8 cellular contexts compared by ENCODE assay signal in genomic region chr15:75022808-75023193, GRCh38. TPM values are rescaled to one million over a fixed set of nuclear protein-coding genes. Genes with fewer than 3 reads are reported as not detected.
DNase-seq lines count a peak whose midpoint lies in the region; ATAC-seq and TF ChIP-seq lines count a peak whose summit lies in the region.

No MANE protein-coding gene starts in this region.

- H3K9me2 ChIP-seq in GM23338 (ENCODE audit: insufficient read depth) = no peaks in the 10 kb centered on the region

- H3K79me2 ChIP-seq in GM23338 (replicated peaks; ENCODE audit: insufficient read depth) = peaks cover 14% of the 10 kb centered on the region

- H4K20me1 ChIP-seq in GM23338 (replicated peaks; ENCODE audit: insufficient read depth) = no peaks in the 10 kb centered on the region

- H3K27me3 Mint-ChIP-seq in CD4-positive, CD25-positive, alpha-beta regulatory T cell = no peaks in the 10 kb centered on the region
- H3K27me3 Mint-ChIP-seq in GM23338 (ENCODE audit: insufficient read depth, low read depth, poor library complexity) = peaks cover 13% of the 10 kb centered on the region
- no peaks in the 10 kb centered on the region for H3K27me3 Mint-ChIP-seq in activated CD8-positive, alpha-beta T cell treated with anti-CD3 and anti-CD28 coated beads, Interleukin-2, amount 10 ng/mL, durations not matched to agents 7 days and 5 days (ENCODE audit: low read depth)

- H3K14ac ChIP-seq in mesenchymal stem cell (ENCODE audit: low read length in 2 of 2) = no peak overlapping the region

- no peaks in the 10 kb centered on the region for H3K9me3 Mint-ChIP-seq in CD4-positive, CD25-positive, alpha-beta regulatory T cell
- H3K9me3 Mint-ChIP-seq in GM23338 = no peaks in the 10 kb centered on the region
- H3K9me3 Mint-ChIP-seq in activated CD8-positive, alpha-beta T cell treated with anti-CD3 and anti-CD28 coated beads, Interleukin-2, amount 10 ng/mL, durations not matched to agents 7 days and 5 days (ENCODE audit: insufficient read depth) = no peaks in the 10 kb centered on the region

- H3K9ac ChIP-seq in mesenchymal stem cell (ENCODE audit: low read length) = peak overlapping the region; percentile 99

- no peaks in the 10 kb centered on the region for H3K27me3 ChIP-seq in CD4-positive, CD25-positive, alpha-beta regulatory T cell (ENCODE audit: control insufficient read depth, insufficient read depth, low read length)
- H3K27me3 ChIP-seq in GM23338 (ENCODE audit: insufficient read depth) = no peaks in the 10 kb centered on the region
- H3K27me3 ChIP-seq in mesenchymal stem cell (ENCODE audit: control insufficient read depth in 1 of 2, insufficient read depth in 1 of 2, low read length in 2 of 2) = no peaks in the 10 kb centered on the region
- H3K27me3 ChIP-seq in MG63 = no peaks in the 10 kb centered on the region

- DNase-seq in CD4-positive, CD25-positive, alpha-beta regulatory T cell = no peak
- no peak for DNase-seq in GM23338 (ENCODE audit: low spot score)
- DNase-seq in activated CD8-positive, alpha-beta T cell treated with anti-CD3 and anti-CD28 coated beads, Interleukin-2, amount 10 ng/mL, durations not matched to agents 7 days and 5 days = no peak
- DNase-seq in mesenchymal stem cell = no peak
- DNase-seq in NCI-H2196 treated with DMSO at 0.1 percent for 48 hours (lab: John Stamatoyannopoulos, UW; ENCODE audit: unreplicated experiment) = no peak
- DNase-seq in MG63 = no peak
- no peak for DNase-seq in T-helper 9 cell
- DNase-seq in 8988T = no peak

- H2BK120ac ChIP-seq in mesenchymal stem cell (ENCODE audit: low read depth, low read length) = no peak overlapping the region

- no peak overlapping the region for H2BK12ac ChIP-seq in mesenchymal stem cell (ENCODE audit: low read length in 2 of 2)

- H3K23ac ChIP-seq in mesenchymal stem cell (ENCODE audit: low read length in 2 of 2) = no peak overlapping the region

- no peak overlapping the region for H3K4me3 ChIP-seq in CD4-positive, CD25-positive, alpha-beta regulatory T cell (ENCODE audit: low read depth, low read length)
- H3K4me3 ChIP-seq in GM23338 (no peak overlapping the region), mesenchymal stem cell (ENCODE audit: insufficient read depth in 1 of 2, low read depth in 1 of 2, low read length in 2 of 2) (no peak overlapping the region), MG63 (no peak overlapping the region; the same call in 1 of the 2 replicates)

- CTCF ChIA-PET in activated CD8-positive, alpha-beta T cell treated with anti-CD3 and anti-CD28 coated beads, Interleukin-2, amount 10 ng/mL, durations not matched to agents 7 days and 5 days (lab: Charles Lee) = interaction anchor here (1.0 to 8.3 kb wide), 4 partner anchors 20 to 181 kb away, joined by 3 to 94 read pairs (median 12); partner anchors contain the start of gene C15orf39

- no peak for TF ChIP-seq CTCF in GM23338 (conservative IDR thresholded peaks at IDR 0.05; ENCODE audit: low read depth in 2 of 2)

- POLR2A ChIA-PET in activated CD8-positive, alpha-beta T cell treated with anti-CD3 and anti-CD28 coated beads, Interleukin-2, amount 10 ng/mL, durations not matched to agents 7 days and 5 days (lab: Charles Lee) = interaction anchor here (0.6 to 1.9 kb wide), 23 partner anchors 8 to 618 kb away, joined by 3 to 11 read pairs (median 4); partner anchors contain the start of genes C15orf39, IMP3, RPP25 and UBL7

- H3K27ac ChIP-seq in CD4-positive, CD25-positive, alpha-beta regulatory T cell (ENCODE audit: insufficient read depth, low read length, poor library complexity, severe bottlenecking) = no peak overlapping the region
- no peak overlapping the region for H3K27ac ChIP-seq in GM23338 (ENCODE audit: low read depth)
- no peak overlapping the region for H3K27ac ChIP-seq in mesenchymal stem cell (ENCODE audit: low read length, poor library complexity, severe bottlenecking)

- peak overlapping the region in 1 of 3 donors; percentile 94 for H3K27ac Mint-ChIP-seq in CD4-positive, CD25-positive, alpha-beta regulatory T cell
- no peak overlapping the region for H3K27ac Mint-ChIP-seq in GM23338
- H3K27ac Mint-ChIP-seq in activated CD8-positive, alpha-beta T cell treated with anti-CD3 and anti-CD28 coated beads, Interleukin-2, amount 10 ng/mL, durations not matched to agents 7 days and 5 days = peak overlapping the region; percentile 93

- H3K4me3 Mint-ChIP-seq in CD4-positive, CD25-positive, alpha-beta regulatory T cell = peak overlapping the region; percentile 91 to 97 (median 94)
- peak overlapping the region; percentile 94; the same call in 1 of the 3 replicates for H3K4me3 Mint-ChIP-seq in GM23338
- peak overlapping the region; percentile 86 for H3K4me3 Mint-ChIP-seq in activated CD8-positive, alpha-beta T cell treated with anti-CD3 and anti-CD28 coated beads, Interleukin-2, amount 10 ng/mL, durations not matched to agents 7 days and 5 days

- H3K4me1 ChIP-seq in CD4-positive, CD25-positive, alpha-beta regulatory T cell (ENCODE audit: control insufficient read depth, insufficient read depth, low read length, poor library complexity, severe bottlenecking) = peaks cover 11% of the 10 kb centered on the region
- H3K4me1 ChIP-seq in GM23338 (ENCODE audit: insufficient read depth) (peaks cover 7% of the 10 kb centered on the region; the same call in 1 of the 2 replicates), mesenchymal stem cell (ENCODE audit: control insufficient read depth, insufficient read depth, low read depth, low read length) (no peaks in the 10 kb centered on the region)

- H3K79me1 ChIP-seq in mesenchymal stem cell (replicated peaks; ENCODE audit: low read length, poor library complexity, severe bottlenecking) = peaks cover 19% of the 10 kb centered on the region

- H3K4ac ChIP-seq in mesenchymal stem cell (ENCODE audit: low read depth in 1 of 2, low read length in 2 of 2) = no peak overlapping the region

- no peak overlapping the region for H2BK5ac ChIP-seq in mesenchymal stem cell (ENCODE audit: low read depth, low read length, poor library complexity, severe bottlenecking)

- peaks cover 0 to 25% (median 13%) of the 10 kb centered on the region in 4 donors for H3K4me1 Mint-ChIP-seq in CD4-positive, CD25-positive, alpha-beta regulatory T cell
- H3K4me1 Mint-ChIP-seq in GM23338 = peaks cover 10% of the 10 kb centered on the region; the same call in 2 of the 3 replicates
- H3K4me1 Mint-ChIP-seq in activated CD8-positive, alpha-beta T cell treated with anti-CD3 and anti-CD28 coated beads, Interleukin-2, amount 10 ng/mL, durations not matched to agents 7 days and 5 days (ENCODE audit: low read depth) = peaks cover 26% of the 10 kb centered on the region

- ATAC-seq in CD4-positive, CD25-positive, alpha-beta regulatory T cell (ENCODE audit: low read depth in 2 of 2) = no peak
- ATAC-seq in GM23338 = no peak
- ATAC-seq in activated CD8-positive, alpha-beta T cell treated with anti-CD3 and anti-CD28 coated beads, Interleukin-2, amount 10 ng/mL, durations not matched to agents 7 days and 5 days = no peak

- H3F3A ChIP-seq in GM23338 (replicated peaks; ENCODE audit: low read depth) = no peaks in the 10 kb centered on the region

- no peak overlapping the region for H4K8ac ChIP-seq in mesenchymal stem cell (ENCODE audit: low read length)

- no peaks in the 10 kb centered on the region for H3K9me3 ChIP-seq in CD4-positive, CD25-positive, alpha-beta regulatory T cell (ENCODE audit: control insufficient read depth in 2 of 2, low read length in 2 of 2)
- H3K9me3 ChIP-seq in mesenchymal stem cell (ENCODE audit: control insufficient read depth, low read length) (no peaks in the 10 kb centered on the region), MG63 (no peaks in the 10 kb centered on the region)

- no peaks in the 10 kb centered on the region for H3K36me3 Mint-ChIP-seq in CD4-positive, CD25-positive, alpha-beta regulatory T cell
- peaks cover 16% of the 10 kb centered on the region for H3K36me3 Mint-ChIP-seq in GM23338 (ENCODE audit: low read depth)
- peaks cover 4% of the 10 kb centered on the region for H3K36me3 Mint-ChIP-seq in activated CD8-positive, alpha-beta T cell treated with anti-CD3 and anti-CD28 coated beads, Interleukin-2, amount 10 ng/mL, durations not matched to agents 7 days and 5 days (ENCODE audit: low read depth)

- H3K4me2 ChIP-seq in GM23338 = no peak overlapping the region
- H3K4me2 ChIP-seq in mesenchymal stem cell (ENCODE audit: low read length, poor library complexity, severe bottlenecking) = no peak overlapping the region

- no peak overlapping the region for H2AK5ac ChIP-seq in mesenchymal stem cell (ENCODE audit: low read length, severe bottlenecking)

- no peak overlapping the region for H3K18ac ChIP-seq in mesenchymal stem cell (ENCODE audit: low read depth in 1 of 2, low read length in 2 of 2)

- H2BK15ac ChIP-seq in mesenchymal stem cell (ENCODE audit: low read depth, poor library complexity, severe bottlenecking) = no peak overlapping the region

- 76% methylated on average over 1 of the region's 2 CpGs for WGBS in mesenchymal stem cell

- H2AFZ ChIP-seq in GM23338 (no peak overlapping the region), mesenchymal stem cell (ENCODE audit: low read depth, low read length) (no peak overlapping the region)

- no peaks in the 10 kb centered on the region for H3K36me3 ChIP-seq in CD4-positive, CD25-positive, alpha-beta regulatory T cell (ENCODE audit: control insufficient read depth, insufficient read depth, low read length)
- H3K36me3 ChIP-seq in GM23338 (ENCODE audit: insufficient read depth) = no peaks in the 10 kb centered on the region
- peaks cover 0 to 10% of the 10 kb centered on the region in 2 experiments for H3K36me3 ChIP-seq in mesenchymal stem cell (ENCODE audit: control insufficient read depth in 1 of 2, insufficient read depth in 2 of 2, low read depth in 1 of 2, low read length in 2 of 2)
- peaks cover 10% of the 10 kb centered on the region for H3K36me3 ChIP-seq in MG63

- H4K91ac ChIP-seq in mesenchymal stem cell (ENCODE audit: low read length) = no peak overlapping the region

RNA-seq across cellular contexts. Expression of gene PPCDC, which starts 0.6 kb away (rescaled TPM):
- 11.0 TPM for total RNA-seq in CD4-positive, CD25-positive, alpha-beta regulatory T cell
- 10 to 100 TPM; 12.3 to 15.5 (median 12.8) TPM for polyA plus RNA-seq in CD4-positive, CD25-positive, alpha-beta regulatory T cell
- total RNA-seq in GM23338 (2014; rRNA removed; shearing (Covaris generic)) = 40.2 and 42.8 TPM in 2 replicates
- polyA plus RNA-seq in GM23338 (2016; fragmentation: Nextera tagmentation; extraction: Ambion mirVana) = 17.8 and 22.1 TPM in 2 replicates
- total RNA-seq in activated CD8-positive, alpha-beta T cell treated with anti-CD3 and anti-CD28 coated beads, Interleukin-2, amount 10 ng/mL, durations not matched to agents 7 days and 5 days = 10 to 100 TPM; 27.3 to 29.1 TPM
- polyA plus RNA-seq in mesenchymal stem cell (2013, experiment 1 of 2) = 4.0 TPM
- 4.6 TPM for polyA plus RNA-seq in mesenchymal stem cell (2013, experiment 2 of 2)
- 10.8 and 31.9 TPM in 2 replicates for total RNA-seq in MG63 (2014; rRNA removed; shearing (Covaris generic); ENCODE audit: low replicate concordance)

RNA-seq across cellular contexts. Expression of gene SCAMP5, which starts 27.4 kb away (rescaled TPM):
- total RNA-seq in CD4-positive, CD25-positive, alpha-beta regulatory T cell = 1.3 TPM
- polyA plus RNA-seq in CD4-positive, CD25-positive, alpha-beta regulatory T cell = under 1 TPM in 2 of 4 donors, not detected in 2; 0.20 to 0.25 TPM
- total RNA-seq in GM23338 (2014; rRNA removed; shearing (Covaris generic)) = 31.0 and 43.3 TPM in 2 replicates
- polyA plus RNA-seq in GM23338 (2016; fragmentation: Nextera tagmentation; extraction: Ambion mirVana) = 12.8 and 12.9 TPM in 2 replicates
- total RNA-seq in activated CD8-positive, alpha-beta T cell treated with anti-CD3 and anti-CD28 coated beads, Interleukin-2, amount 10 ng/mL, durations not matched to agents 7 days and 5 days = 1 to 10 TPM; 1.1 TPM
- 2.4 TPM for polyA plus RNA-seq in mesenchymal stem cell (2013, experiment 1 of 2)
- 2.2 TPM for polyA plus RNA-seq in mesenchymal stem cell (2013, experiment 2 of 2)
- total RNA-seq in MG63 (2014; rRNA removed; shearing (Covaris generic); ENCODE audit: low replicate concordance) = 0.20 and 3.4 TPM in 2 replicates
